Comparison of ENCODE assay signal across 13 cellular contexts in genomic region chr6:3473773-3474172, GRCh38.
"Had no signal": no experiment of that assay in that cellular context is flagged by ENCODE, and none has a peak within 500 bp of the region (broad histone marks: within the 10 kb centered on the region; RNA-seq: fewer than 3 reads in every experiment).

No MANE protein-coding gene starts in this region.

- H3K9me3 ChIP-seq: esophagus muscularis mucosa, pancreas, testis had no signal

- H3K4me3 ChIP-seq: esophagus muscularis mucosa, pancreas, testis had no signal

- H3K4me1 ChIP-seq: pancreas had no signal

- H3K27me3 ChIP-seq: esophagus muscularis mucosa, pancreas, testis had no signal

- H3K36me3 ChIP-seq: esophagus muscularis mucosa, pancreas had no signal

- FAIRE-seq: frontal cortex, pancreas, urothelium cell line had no signal

- DNase-seq: activated CD4-positive, alpha-beta T cell treated with anti-CD3 and anti-CD28 coated beads for 1 hour; activated CD8-positive, alpha-beta memory T cell treated with anti-CD3 and anti-CD28 coated beads, Interleukin-2, amount 10 ng/mL, durations not matched to agents 7 days and 5 days; activated gamma-delta T cell; activated naive CD8-positive, alpha-beta T cell treated with anti-CD3 and anti-CD28 coated beads for 36 hours; activated T-cell treated with anti-CD3 and anti-CD28 coated beads, Interleukin-2, amount 50 U/mL, for 4 hours; cerebellar nuclear complex; stimulated activated CD4-positive, alpha-beta T cell treated with anti-CD3 and anti-CD28 coated beads, Interleukin-4, amount 100 ng/mL, for 24 hours; T-helper 9 cell had no signal

- H3K27ac ChIP-seq: esophagus muscularis mucosa, pancreas, testis had no signal

- ATAC-seq: activated CD8-positive, alpha-beta memory T cell treated with anti-CD3 and anti-CD28 coated beads, Interleukin-2, amount 10 ng/mL, durations not matched to agents 7 days and 5 days; activated T-cell treated with anti-CD3 and anti-CD28 coated beads, Interleukin-2, amount 50 U/mL, for 4 hours had no signal
